Comparison of ENCODE assay signal across 27 cellular contexts in the genomic region with DNA sequence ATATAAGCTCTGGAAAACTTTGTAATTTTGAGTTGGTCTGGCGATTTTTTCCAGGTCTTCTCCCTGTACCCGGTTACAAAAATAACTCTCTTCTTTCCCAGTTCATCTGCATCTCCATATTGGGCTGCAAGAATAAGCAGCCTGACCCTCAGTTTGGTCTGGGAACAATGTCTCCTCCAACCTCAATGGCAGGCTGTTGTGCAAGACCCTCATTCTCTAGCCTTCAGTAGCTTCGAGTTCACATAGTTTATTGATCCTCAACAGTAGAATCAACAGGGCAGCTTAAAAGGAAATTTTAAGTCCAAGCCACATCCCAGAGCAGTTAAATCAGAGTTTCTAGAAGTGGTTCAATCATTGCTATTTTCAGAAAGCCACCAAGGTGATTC. TPM values are rescaled to one million over a fixed set of nuclear protein-coding genes. Genes with fewer than 3 reads are reported as not detected.
"Had no signal": no experiment of that assay in that cellular context is flagged by ENCODE, and none has a peak within 500 bp of the region (broad histone marks: within the 10 kb centered on the region; RNA-seq: fewer than 3 reads in every experiment).

No MANE protein-coding gene starts in this region.

- ATAC-seq: left lobe of liver; naive thymus-derived CD8-positive, alpha-beta T cell; stimulated activated naive CD8-positive, alpha-beta T cell treated with anti-CD3 and anti-CD28 coated beads, Interleukin-15, amount 100 ng/mL, for 72 hours; upper lobe of right lung had no signal

- H3K27ac ChIP-seq: coronary artery, esophagus squamous epithelium, parathyroid adenoma, prostate gland, right atrium auricular region, suprapubic skin, transverse colon, upper lobe of right lung, uterus had no signal

- H3K27me3 ChIP-seq: esophagus squamous epithelium, right atrium auricular region, suprapubic skin, transverse colon, upper lobe of right lung, uterus had no signal

- H3K9ac ChIP-seq: parathyroid adenoma had no signal

- DNase-seq: dermis blood vessel endothelial cell; effector memory CD4-positive, alpha-beta T cell; erythroblast; esophagus squamous epithelium; foreskin melanocyte; kidney; mesenchymal stem cell; midbrain; naive thymus-derived CD8-positive, alpha-beta T cell; small intestine; stimulated activated CD4-positive, alpha-beta T cell treated with anti-CD3 and anti-CD28 coated beads, Interleukin-12 subunit alpha, Interleukin-12 subunit beta, amount 100 ng/mL, for 4 hours; stimulated activated CD4-positive, alpha-beta T cell treated with anti-CD3 and anti-CD28 coated beads, Interleukin-1b, Interleukin-23, amount 100 ng/mL, for 48 hours; stimulated activated CD4-positive, alpha-beta T cell treated with anti-CD3 and anti-CD28 coated beads, Interleukin-4, amount 100 ng/mL, for 1 hour; stimulated activated CD8-positive, alpha-beta memory T cell treated with anti-CD3 and anti-CD28 coated beads, Interleukin-4, amount 100 ng/mL, for 48 hours; stimulated activated naive CD4-positive, alpha-beta T cell; stimulated activated naive CD8-positive, alpha-beta T cell treated with anti-CD3 and anti-CD28 coated beads, Interleukin-15, amount 100 ng/mL, for 72 hours; transverse colon; upper lobe of right lung; uterus had no signal

- H2AFZ ChIP-seq: parathyroid adenoma had no signal

- H3K4me1 ChIP-seq: esophagus squamous epithelium, parathyroid adenoma, prostate gland, suprapubic skin, transverse colon, upper lobe of right lung had no signal

- H3K36me3 ChIP-seq: esophagus squamous epithelium, prostate gland, right atrium auricular region, suprapubic skin, transverse colon, upper lobe of right lung, uterus had no signal

- H3K4me3 Mint-ChIP-seq: naive thymus-derived CD8-positive, alpha-beta T cell; neural crest cell; stimulated activated naive CD8-positive, alpha-beta T cell treated with anti-CD3 and anti-CD28 coated beads, Interleukin-15, amount 100 ng/mL, for 72 hours had no signal

- H3K79me2 ChIP-seq: parathyroid adenoma had no signal

- H3K27ac Mint-ChIP-seq: naive thymus-derived CD8-positive, alpha-beta T cell; stimulated activated naive CD8-positive, alpha-beta T cell treated with anti-CD3 and anti-CD28 coated beads, Interleukin-15, amount 100 ng/mL, for 72 hours had no signal

- H3K9me3 ChIP-seq: prostate gland, suprapubic skin had no signal

- H3K4me3 ChIP-seq: coronary artery, esophagus squamous epithelium, prostate gland, right atrium auricular region, suprapubic skin, transverse colon, upper lobe of right lung, uterus had no signal

- FAIRE-seq: endometrium, kidney, small intestine had no signal

- H3K4me1 Mint-ChIP-seq: naive thymus-derived CD8-positive, alpha-beta T cell; stimulated activated naive CD8-positive, alpha-beta T cell treated with anti-CD3 and anti-CD28 coated beads, Interleukin-15, amount 100 ng/mL, for 72 hours had no signal

RNA-seq across cellular contexts. Expression of a gene that starts 35.3 kb away (rescaled TPM):
- polyA plus RNA-seq: naive thymus-derived CD8-positive, alpha-beta T cell had no signal
